Comparison of ENCODE assay signal across 1 cellular context in the genomic region with DNA sequence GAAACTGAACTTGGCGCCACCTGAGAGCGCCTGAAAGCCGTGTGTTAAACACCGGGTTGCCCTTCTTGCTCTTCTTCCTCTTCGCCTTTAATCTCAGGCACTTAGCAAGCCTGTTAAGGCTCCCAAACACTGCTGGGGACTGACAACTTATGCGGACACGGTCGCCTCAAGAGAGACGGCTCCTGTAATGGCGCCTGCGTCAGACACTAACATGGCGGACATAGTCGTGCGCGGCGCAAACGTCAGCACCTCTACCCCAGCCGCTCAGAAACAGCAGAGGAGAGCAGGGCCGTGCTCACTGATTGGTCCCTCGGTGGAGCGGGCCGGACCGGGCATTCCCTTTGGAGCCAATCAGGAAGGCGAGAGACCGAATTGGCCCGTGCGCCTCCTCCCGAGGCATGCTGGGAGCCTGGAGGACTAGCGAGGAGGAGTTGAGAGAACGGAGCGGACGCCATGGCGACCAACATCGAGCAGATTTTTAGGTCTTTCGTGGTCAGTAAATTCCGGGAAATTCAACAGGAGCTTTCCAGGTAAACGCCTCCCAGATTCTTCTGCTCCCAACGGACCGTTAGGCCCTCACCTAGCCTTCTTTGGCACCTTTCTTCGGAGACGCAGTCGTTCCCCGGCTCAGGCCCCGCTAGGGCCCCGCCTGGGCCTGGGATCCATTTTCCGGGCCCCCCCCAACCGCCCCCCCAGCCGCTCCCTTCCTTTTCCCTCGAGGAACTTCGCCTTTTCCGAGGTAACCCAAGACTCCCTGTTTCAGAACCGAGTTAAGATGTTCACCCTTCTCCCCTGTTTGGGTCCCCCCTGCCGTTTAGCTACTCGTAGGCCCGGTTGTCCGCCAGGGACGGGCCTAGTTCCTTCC.
A peak's percentile ranks its signal among the peaks of the same experiment; 100 is the strongest.
TF ChIP-seq lines count a peak whose summit lies in the region.

A gene with protein sequence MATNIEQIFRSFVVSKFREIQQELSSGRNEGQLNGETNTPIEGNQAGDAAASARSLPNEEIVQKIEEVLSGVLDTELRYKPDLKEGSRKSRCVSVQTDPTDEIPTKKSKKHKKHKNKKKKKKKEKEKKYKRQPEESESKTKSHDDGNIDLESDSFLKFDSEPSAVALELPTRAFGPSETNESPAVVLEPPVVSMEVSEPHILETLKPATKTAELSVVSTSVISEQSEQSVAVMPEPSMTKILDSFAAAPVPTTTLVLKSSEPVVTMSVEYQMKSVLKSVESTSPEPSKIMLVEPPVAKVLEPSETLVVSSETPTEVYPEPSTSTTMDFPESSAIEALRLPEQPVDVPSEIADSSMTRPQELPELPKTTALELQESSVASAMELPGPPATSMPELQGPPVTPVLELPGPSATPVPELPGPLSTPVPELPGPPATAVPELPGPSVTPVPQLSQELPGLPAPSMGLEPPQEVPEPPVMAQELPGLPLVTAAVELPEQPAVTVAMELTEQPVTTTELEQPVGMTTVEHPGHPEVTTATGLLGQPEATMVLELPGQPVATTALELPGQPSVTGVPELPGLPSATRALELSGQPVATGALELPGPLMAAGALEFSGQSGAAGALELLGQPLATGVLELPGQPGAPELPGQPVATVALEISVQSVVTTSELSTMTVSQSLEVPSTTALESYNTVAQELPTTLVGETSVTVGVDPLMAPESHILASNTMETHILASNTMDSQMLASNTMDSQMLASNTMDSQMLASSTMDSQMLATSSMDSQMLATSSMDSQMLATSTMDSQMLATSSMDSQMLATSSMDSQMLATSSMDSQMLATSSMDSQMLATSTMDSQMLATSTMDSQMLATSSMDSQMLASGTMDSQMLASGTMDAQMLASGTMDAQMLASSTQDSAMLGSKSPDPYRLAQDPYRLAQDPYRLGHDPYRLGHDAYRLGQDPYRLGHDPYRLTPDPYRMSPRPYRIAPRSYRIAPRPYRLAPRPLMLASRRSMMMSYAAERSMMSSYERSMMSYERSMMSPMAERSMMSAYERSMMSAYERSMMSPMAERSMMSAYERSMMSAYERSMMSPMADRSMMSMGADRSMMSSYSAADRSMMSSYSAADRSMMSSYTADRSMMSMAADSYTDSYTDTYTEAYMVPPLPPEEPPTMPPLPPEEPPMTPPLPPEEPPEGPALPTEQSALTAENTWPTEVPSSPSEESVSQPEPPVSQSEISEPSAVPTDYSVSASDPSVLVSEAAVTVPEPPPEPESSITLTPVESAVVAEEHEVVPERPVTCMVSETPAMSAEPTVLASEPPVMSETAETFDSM (N-terminal part only) (plus strand): TSS at position 399 of the 865 bp plus-strand sequence. CDS start 55 bp downstream, at position 454.

TF ChIP-seq in K562, 482 proteins besides CTCF, POLR2A, EP300 and RAD21 (continued from another document and continues in another):
- TF ChIP-seq, protein P1, sequence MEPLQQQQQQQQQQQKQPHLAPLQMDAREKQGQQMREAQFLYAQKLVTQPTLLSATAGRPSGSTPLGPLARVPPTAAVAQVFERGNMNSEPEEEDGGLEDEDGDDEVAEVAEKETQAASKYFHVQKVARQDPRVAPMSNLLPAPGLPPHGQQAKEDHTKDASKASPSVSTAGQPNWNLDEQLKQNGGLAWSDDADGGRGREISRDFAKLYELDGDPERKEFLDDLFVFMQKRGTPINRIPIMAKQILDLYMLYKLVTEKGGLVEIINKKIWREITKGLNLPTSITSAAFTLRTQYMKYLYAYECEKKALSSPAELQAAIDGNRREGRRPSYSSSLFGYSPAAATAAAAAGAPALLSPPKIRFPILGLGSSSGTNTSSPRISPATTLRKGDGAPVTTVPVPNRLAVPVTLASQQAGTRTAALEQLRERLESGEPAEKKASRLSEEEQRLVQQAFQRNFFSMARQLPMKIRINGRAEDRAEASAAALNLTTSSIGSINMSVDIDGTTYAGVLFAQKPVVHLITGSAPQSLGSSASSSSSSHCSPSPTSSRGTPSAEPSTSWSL (CRISPR knock-in tag; IDR thresholded peaks at IDR 0.05; ENCODE audit: borderline replicate concordance) = 0 out of 2 replicates have a peak, but pooled peaks have one; percentile 65
- 0 out of 2 replicates have a peak, but pooled peaks have one; percentile 11 for TF ChIP-seq ZNF24 (IDR thresholded peaks at IDR 0.05)
- TF ChIP-seq ZNF583 (CRISPR knock-in tag; IDR thresholded peaks at IDR 0.05) = peak; percentile 81
- peak; percentile 33; the same call in 1 of the 2 replicates for TF ChIP-seq ELF1 (tag; IDR thresholded peaks at IDR 0.05)
- TF ChIP-seq, protein P2, sequence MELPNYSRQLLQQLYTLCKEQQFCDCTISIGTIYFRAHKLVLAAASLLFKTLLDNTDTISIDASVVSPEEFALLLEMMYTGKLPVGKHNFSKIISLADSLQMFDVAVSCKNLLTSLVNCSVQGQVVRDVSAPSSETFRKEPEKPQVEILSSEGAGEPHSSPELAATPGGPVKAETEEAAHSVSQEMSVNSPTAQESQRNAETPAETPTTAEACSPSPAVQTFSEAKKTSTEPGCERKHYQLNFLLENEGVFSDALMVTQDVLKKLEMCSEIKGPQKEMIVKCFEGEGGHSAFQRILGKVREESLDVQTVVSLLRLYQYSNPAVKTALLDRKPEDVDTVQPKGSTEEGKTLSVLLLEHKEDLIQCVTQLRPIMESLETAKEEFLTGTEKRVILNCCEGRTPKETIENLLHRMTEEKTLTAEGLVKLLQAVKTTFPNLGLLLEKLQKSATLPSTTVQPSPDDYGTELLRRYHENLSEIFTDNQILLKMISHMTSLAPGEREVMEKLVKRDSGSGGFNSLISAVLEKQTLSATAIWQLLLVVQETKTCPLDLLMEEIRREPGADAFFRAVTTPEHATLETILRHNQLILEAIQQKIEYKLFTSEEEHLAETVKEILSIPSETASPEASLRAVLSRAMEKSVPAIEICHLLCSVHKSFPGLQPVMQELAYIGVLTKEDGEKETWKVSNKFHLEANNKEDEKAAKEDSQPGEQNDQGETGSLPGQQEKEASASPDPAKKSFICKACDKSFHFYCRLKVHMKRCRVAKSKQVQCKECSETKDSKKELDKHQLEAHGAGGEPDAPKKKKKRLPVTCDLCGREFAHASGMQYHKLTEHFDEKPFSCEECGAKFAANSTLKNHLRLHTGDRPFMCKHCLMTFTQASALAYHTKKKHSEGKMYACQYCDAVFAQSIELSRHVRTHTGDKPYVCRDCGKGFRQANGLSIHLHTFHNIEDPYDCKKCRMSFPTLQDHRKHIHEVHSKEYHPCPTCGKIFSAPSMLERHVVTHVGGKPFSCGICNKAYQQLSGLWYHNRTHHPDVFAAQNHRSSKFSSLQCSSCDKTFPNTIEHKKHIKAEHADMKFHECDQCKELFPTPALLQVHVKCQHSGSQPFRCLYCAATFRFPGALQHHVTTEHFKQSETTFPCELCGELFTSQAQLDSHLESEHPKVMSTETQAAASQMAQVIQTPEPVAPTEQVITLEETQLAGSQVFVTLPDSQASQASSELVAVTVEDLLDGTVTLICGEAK (IDR thresholded peaks at IDR 0.05) = peak; percentile 55; the same call in 1 of the 2 replicates
- TF ChIP-seq, protein P2 (CRISPR knock-in tag; IDR thresholded peaks at IDR 0.05) = no peak
- TF ChIP-seq, protein P3, sequence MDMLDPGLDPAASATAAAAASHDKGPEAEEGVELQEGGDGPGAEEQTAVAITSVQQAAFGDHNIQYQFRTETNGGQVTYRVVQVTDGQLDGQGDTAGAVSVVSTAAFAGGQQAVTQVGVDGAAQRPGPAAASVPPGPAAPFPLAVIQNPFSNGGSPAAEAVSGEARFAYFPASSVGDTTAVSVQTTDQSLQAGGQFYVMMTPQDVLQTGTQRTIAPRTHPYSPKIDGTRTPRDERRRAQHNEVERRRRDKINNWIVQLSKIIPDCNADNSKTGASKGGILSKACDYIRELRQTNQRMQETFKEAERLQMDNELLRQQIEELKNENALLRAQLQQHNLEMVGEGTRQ (CRISPR knock-in tag; IDR thresholded peaks at IDR 0.05) = peak; percentile 11; the same call in 1 of the 2 replicates
- TF ChIP-seq FUS (optimal IDR thresholded peaks at IDR 0.05; ENCODE audit: low read depth, low read length) = no peak
- no peak for TF ChIP-seq ZNF436 (CRISPR knock-in tag; IDR thresholded peaks at IDR 0.05)
- no peak for TF ChIP-seq SAFB (IDR thresholded peaks at IDR 0.05; ENCODE audit: borderline replicate concordance, low read depth, low read length)
- TF ChIP-seq, protein P4, sequence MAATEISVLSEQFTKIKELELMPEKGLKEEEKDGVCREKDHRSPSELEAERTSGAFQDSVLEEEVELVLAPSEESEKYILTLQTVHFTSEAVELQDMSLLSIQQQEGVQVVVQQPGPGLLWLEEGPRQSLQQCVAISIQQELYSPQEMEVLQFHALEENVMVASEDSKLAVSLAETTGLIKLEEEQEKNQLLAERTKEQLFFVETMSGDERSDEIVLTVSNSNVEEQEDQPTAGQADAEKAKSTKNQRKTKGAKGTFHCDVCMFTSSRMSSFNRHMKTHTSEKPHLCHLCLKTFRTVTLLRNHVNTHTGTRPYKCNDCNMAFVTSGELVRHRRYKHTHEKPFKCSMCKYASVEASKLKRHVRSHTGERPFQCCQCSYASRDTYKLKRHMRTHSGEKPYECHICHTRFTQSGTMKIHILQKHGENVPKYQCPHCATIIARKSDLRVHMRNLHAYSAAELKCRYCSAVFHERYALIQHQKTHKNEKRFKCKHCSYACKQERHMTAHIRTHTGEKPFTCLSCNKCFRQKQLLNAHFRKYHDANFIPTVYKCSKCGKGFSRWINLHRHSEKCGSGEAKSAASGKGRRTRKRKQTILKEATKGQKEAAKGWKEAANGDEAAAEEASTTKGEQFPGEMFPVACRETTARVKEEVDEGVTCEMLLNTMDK (IDR thresholded peaks at IDR 0.05; ENCODE audit: borderline replicate concordance, insufficient read depth, low read depth, low read length, poor library complexity, severe bottlenecking) = no peak
- peak; percentile 93 for TF ChIP-seq POLR2AphosphoS5 (IDR thresholded peaks at IDR 0.05; ENCODE audit: control insufficient read depth, insufficient read depth, low read depth, low read length)
- peak; percentile 48 for TF ChIP-seq RNF2 (IDR thresholded peaks at IDR 0.05)
- TF ChIP-seq BHLHE40 (IDR thresholded peaks at IDR 0.05; ENCODE audit: low read length) = peak; percentile 27; the same call in 1 of the 2 replicates
- no peak; the same call in 1 of the 2 replicates for TF ChIP-seq LCOR (CRISPR knock-in tag; IDR thresholded peaks at IDR 0.05)
- 0 out of 2 replicates have a peak, but pooled peaks have one; percentile 5 for TF ChIP-seq ZNF586 (CRISPR knock-in tag; conservative IDR thresholded peaks at IDR 0.05)
- TF ChIP-seq FOXK1 (CRISPR knock-in tag; IDR thresholded peaks at IDR 0.05; ENCODE audit: borderline replicate concordance) = peak; percentile 93; the same call in 1 of the 2 replicates
- peak; percentile 61; the same call in 1 of the 2 replicates for TF ChIP-seq NR1H2 (CRISPR knock-in tag; IDR thresholded peaks at IDR 0.05)
- TF ChIP-seq ZNF717 (CRISPR knock-in tag; IDR thresholded peaks at IDR 0.05) = no peak
- no peak for TF ChIP-seq YBX1 (IDR thresholded peaks at IDR 0.05)
- no peak for TF ChIP-seq WHSC1 (IDR thresholded peaks at IDR 0.05; ENCODE audit: low read length)
- TF ChIP-seq NELFE (IDR thresholded peaks at IDR 0.05; ENCODE audit: insufficient read depth, insufficient read length) = peak; percentile 16
- TF ChIP-seq ZC3H4 (CRISPR knock-in tag; IDR thresholded peaks at IDR 0.05; ENCODE audit: borderline replicate concordance) = peak; percentile 98
- TF ChIP-seq ZNF175 (CRISPR knock-in tag; IDR thresholded peaks at IDR 0.05; ENCODE audit: low read depth) = no peak
- no peak for TF ChIP-seq E2F3 (CRISPR knock-in tag; IDR thresholded peaks at IDR 0.05)
- TF ChIP-seq HDAC3 (IDR thresholded peaks at IDR 0.05; ENCODE audit: borderline replicate concordance, partially characterized antibody) = no peak
- peak; percentile 76; the same call in 1 of the 2 replicates for TF ChIP-seq PHB (CRISPR knock-in tag; IDR thresholded peaks at IDR 0.05)
- no peak for TF ChIP-seq ZNF408 (CRISPR knock-in tag; IDR thresholded peaks at IDR 0.05; ENCODE audit: low read depth)
- no peak; the same call in 1 of the 2 replicates for TF ChIP-seq ZC3H8 (IDR thresholded peaks at IDR 0.05)
- TF ChIP-seq, protein P5, sequence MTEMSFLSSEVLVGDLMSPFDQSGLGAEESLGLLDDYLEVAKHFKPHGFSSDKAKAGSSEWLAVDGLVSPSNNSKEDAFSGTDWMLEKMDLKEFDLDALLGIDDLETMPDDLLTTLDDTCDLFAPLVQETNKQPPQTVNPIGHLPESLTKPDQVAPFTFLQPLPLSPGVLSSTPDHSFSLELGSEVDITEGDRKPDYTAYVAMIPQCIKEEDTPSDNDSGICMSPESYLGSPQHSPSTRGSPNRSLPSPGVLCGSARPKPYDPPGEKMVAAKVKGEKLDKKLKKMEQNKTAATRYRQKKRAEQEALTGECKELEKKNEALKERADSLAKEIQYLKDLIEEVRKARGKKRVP (CRISPR knock-in tag; IDR thresholded peaks at IDR 0.05) = peak; percentile 15; the same call in 1 of the 2 replicates
- no peak for TF ChIP-seq SMAD2 (IDR thresholded peaks at IDR 0.05; ENCODE audit: low read depth, low read length)
- peak; percentile 94 for TF ChIP-seq MYC (IDR thresholded peaks at IDR 0.05; ENCODE audit: low read depth, low read length)
- no peak; the same call in 1 of the 2 replicates for TF ChIP-seq MYC (CRISPR knock-in tag; IDR thresholded peaks at IDR 0.05; ENCODE audit: borderline replicate concordance, low read depth)
- TF ChIP-seq ZKSCAN8 (CRISPR knock-in tag; IDR thresholded peaks at IDR 0.05) = no peak
- no peak for TF ChIP-seq ZNF212 (CRISPR knock-in tag; IDR thresholded peaks at IDR 0.05)
